Comparison of ENCODE assay signal across 22 cellular contexts in the genomic region with DNA sequence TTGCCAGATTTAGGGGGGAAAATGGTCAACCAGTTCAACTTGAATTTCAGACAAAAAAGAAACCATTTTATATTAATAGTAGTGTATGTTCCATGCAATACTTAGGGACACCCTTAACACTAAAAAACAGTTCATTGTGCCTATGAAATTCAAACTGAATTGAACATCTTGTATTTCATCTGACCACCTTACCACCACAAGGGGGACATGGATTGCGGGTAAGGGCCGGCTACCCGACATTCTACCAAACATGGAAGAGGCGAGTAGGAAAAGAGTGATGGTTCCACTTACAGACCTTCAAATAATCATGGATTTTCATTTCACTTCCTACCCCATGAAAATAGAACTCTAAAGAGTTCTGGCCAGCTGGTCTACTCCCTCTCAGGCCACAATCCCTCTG. TPM values are rescaled to one million over a fixed set of nuclear protein-coding genes. Genes with fewer than 3 reads are reported as not detected.
DNase-seq lines count a peak whose midpoint lies in the region; ATAC-seq and TF ChIP-seq lines count a peak whose summit lies in the region.
"Had no signal": no experiment of that assay in that cellular context is flagged by ENCODE, and none has a peak within 500 bp of the region (broad histone marks: within the 10 kb centered on the region; RNA-seq: fewer than 3 reads in every experiment).

No MANE protein-coding gene starts in this region.

- no peak overlapping the region for H3K9ac ChIP-seq in mesendoderm (ENCODE audit: low read length)
- H3K9ac ChIP-seq: GM23248 had no signal

- H3K27ac Mint-ChIP-seq in GM23338, result no peak overlapping the region
- H3K27ac Mint-ChIP-seq in chondrocyte (ENCODE audit: unreplicated experiment), result no peak overlapping the region
- no peak overlapping the region for H3K27ac Mint-ChIP-seq in activated CD4-positive, alpha-beta T cell treated with anti-CD3 and anti-CD28 coated beads for 36 hours
- H3K27ac Mint-ChIP-seq: T-helper 17 cell had no signal

- H3K56ac ChIP-seq in mesendoderm (ENCODE audit: low read length), result no peak overlapping the region

- H2BK120ac ChIP-seq in mesendoderm (ENCODE audit: low read depth, low read length), result no peak overlapping the region

- H3K9me3 Mint-ChIP-seq in GM23338 (no peaks in the 10 kb centered on the region), chondrocyte (ENCODE audit: low read depth) (no peaks in the 10 kb centered on the region)
- no peaks in the 10 kb centered on the region for H3K9me3 Mint-ChIP-seq in activated CD4-positive, alpha-beta T cell treated with anti-CD3 and anti-CD28 coated beads for 36 hours (ENCODE audit: low read depth)

- no peaks in the 10 kb centered on the region for H3K27me3 Mint-ChIP-seq in GM23338 (ENCODE audit: insufficient read depth, low read depth, poor library complexity)
- no peaks in the 10 kb centered on the region for H3K27me3 Mint-ChIP-seq in chondrocyte (ENCODE audit: low read depth)
- peaks cover 4% of the 10 kb centered on the region for H3K27me3 Mint-ChIP-seq in activated CD4-positive, alpha-beta T cell treated with anti-CD3 and anti-CD28 coated beads for 36 hours
- H3K27me3 Mint-ChIP-seq: T-helper 17 cell had no signal

- WGBS in mesendoderm (ENCODE audit: extremely low coverage, insufficient coverage, low lambda C conversion rate), result no CpG with 5 or more reads among the region's 4 CpGs

- no peaks in the 10 kb centered on the region for H3K27me3 ChIP-seq in AG04450 (ENCODE audit: control insufficient read depth, insufficient read depth, low read length)
- H3K27me3 ChIP-seq in GM23338 (ENCODE audit: insufficient read depth), result no peaks in the 10 kb centered on the region
- H3K27me3 ChIP-seq in mesendoderm (ENCODE audit: insufficient read depth, low read length, poor library complexity), result no peaks in the 10 kb centered on the region
- H3K27me3 ChIP-seq: breast epithelium had no signal

- TF ChIP-seq CTCF in AG04450 (IDR thresholded peaks at IDR 0.05; ENCODE audit: low read depth, low read length) (peak; percentile 9; the same call in 1 of the 2 replicates), GM23338 (conservative IDR thresholded peaks at IDR 0.05; ENCODE audit: low read depth in 2 of 2) (peak; percentile 58 to 63), chondrocyte (IDR thresholded peaks at IDR 0.05) (peak; percentile 29)

- no peak overlapping the region for H3K4ac ChIP-seq in mesendoderm (ENCODE audit: low read depth, low read length)

- no peak overlapping the region for H2BK15ac ChIP-seq in mesendoderm (replicated peaks; ENCODE audit: low read depth)

- no peak for DNase-seq in AG04450 (ENCODE audit: low read depth, low spot score)
- DNase-seq in GM23338 (ENCODE audit: low spot score), result peak; percentile 64
- no peak for DNase-seq in chondrocyte (ENCODE audit: low spot score)
- peak; percentile 44 for DNase-seq in mesendoderm
- DNase-seq in NCI-H2196 (lab: John Stamatoyannopoulos, UW; ENCODE audit: unreplicated experiment), result no peak
- no peak for DNase-seq in activated CD4-positive, alpha-beta T cell treated with anti-CD3 and anti-CD28 coated beads for 36 hours
- DNase-seq in midbrain (lab: John Stamatoyannopoulos, UW), result no peak
- DNase-seq: ACHN; activated CD8-positive, alpha-beta memory T cell treated with anti-CD3 and anti-CD28 coated beads for 24 hours; activated naive CD4-positive, alpha-beta T cell; activated T-cell treated with anti-CD3 and anti-CD28 coated beads, Interleukin-2, amount 50 U/mL, for 48 hours; C1 segment of cervical spinal cord; GM23248; NCI-H187; NCI-H2171 treated with DMSO at 0.1 percent for 48 hours; NCI-H524 treated with DMSO at 0.1 percent for 48 hours; small intestine; stimulated activated CD4-positive, alpha-beta T cell treated with anti-CD3 and anti-CD28 coated beads, Interleukin-1b, Interleukin-23, amount 100 ng/mL, for 48 hours; T-helper 17 cell had no signal

- H3K36me3 Mint-ChIP-seq in GM23338 (ENCODE audit: low read depth) (no peaks in the 10 kb centered on the region), chondrocyte (ENCODE audit: low read depth) (no peaks in the 10 kb centered on the region)
- no peaks in the 10 kb centered on the region for H3K36me3 Mint-ChIP-seq in activated CD4-positive, alpha-beta T cell treated with anti-CD3 and anti-CD28 coated beads for 36 hours (ENCODE audit: low read depth)

- H3K79me1 ChIP-seq in mesendoderm (ENCODE audit: low read length), result no peaks in the 10 kb centered on the region

- no peak overlapping the region for H2AFZ ChIP-seq in GM23338
- H2AFZ ChIP-seq: GM23248 had no signal

- H3K23ac ChIP-seq in mesendoderm (ENCODE audit: low read length), result no peak overlapping the region

- H3K36me3 ChIP-seq in GM23338 (ENCODE audit: insufficient read depth) (no peaks in the 10 kb centered on the region), mesendoderm (ENCODE audit: control insufficient read depth, insufficient read depth, low read length) (no peaks in the 10 kb centered on the region)
- H3K36me3 ChIP-seq: breast epithelium, prostate gland had no signal

- H3K4me2 ChIP-seq in GM23338 (no peak overlapping the region), mesendoderm (ENCODE audit: low read length) (no peak overlapping the region)

- no peak overlapping the region for H4K8ac ChIP-seq in mesendoderm (ENCODE audit: low read depth, low read length)

- no peaks in the 10 kb centered on the region for H3K9me3 ChIP-seq in AG04450 (ENCODE audit: control insufficient read depth, insufficient read depth, low read length)
- H3K9me3 ChIP-seq: breast epithelium, prostate gland had no signal

- no peak overlapping the region for H3K4me3 Mint-ChIP-seq in GM23338
- no peak overlapping the region for H3K4me3 Mint-ChIP-seq in chondrocyte (ENCODE audit: unreplicated experiment)
- no peak overlapping the region for H3K4me3 Mint-ChIP-seq in activated CD4-positive, alpha-beta T cell treated with anti-CD3 and anti-CD28 coated beads for 36 hours
- H3K4me3 Mint-ChIP-seq: T-helper 17 cell had no signal

- H3K4me1 Mint-ChIP-seq in GM23338 (peaks cover 6% of the 10 kb centered on the region; the same call in 2 of the 3 replicates), chondrocyte (ENCODE audit: low read depth) (peaks cover 6% of the 10 kb centered on the region)
- H3K4me1 Mint-ChIP-seq in activated CD4-positive, alpha-beta T cell treated with anti-CD3 and anti-CD28 coated beads for 36 hours, result peaks cover 24% of the 10 kb centered on the region

- H3K79me2 ChIP-seq in GM23338 (replicated peaks; ENCODE audit: insufficient read depth) (no peaks in the 10 kb centered on the region), mesendoderm (ENCODE audit: control insufficient read depth, insufficient read depth, low read length) (no peaks in the 10 kb centered on the region)

- H3K18ac ChIP-seq in mesendoderm (ENCODE audit: low read length), result no peak overlapping the region

- no peak overlapping the region for H3K4me3 ChIP-seq in AG04450 (ENCODE audit: low read depth, low read length)
- H3K4me3 ChIP-seq in GM23338, result no peak overlapping the region
- H3K4me3 ChIP-seq in mesendoderm (ENCODE audit: low read length), result no peak overlapping the region
- H3K4me3 ChIP-seq: breast epithelium, GM23248, prostate gland had no signal

- H3K9me2 ChIP-seq in GM23338 (ENCODE audit: insufficient read depth), result no peaks in the 10 kb centered on the region

- H3K4me1 ChIP-seq in GM23338 (ENCODE audit: insufficient read depth) (peaks cover 5% of the 10 kb centered on the region), mesendoderm (ENCODE audit: control insufficient read depth, low read depth, low read length) (no peaks in the 10 kb centered on the region)
- H3K4me1 ChIP-seq: breast epithelium, prostate gland had no signal

- H3K27ac ChIP-seq in AG04450 (ENCODE audit: low read depth, low read length) (no peak overlapping the region), GM23338 (ENCODE audit: low read depth) (no peak overlapping the region), mesendoderm (ENCODE audit: low read depth, low read length) (no peak overlapping the region)
- H3K27ac ChIP-seq: breast epithelium, GM23248, prostate gland had no signal

- H4K5ac ChIP-seq in mesendoderm (ENCODE audit: low read length), result no peak overlapping the region

- H3F3A ChIP-seq in GM23338 (replicated peaks; ENCODE audit: low read depth), result no peaks in the 10 kb centered on the region

- no peak overlapping the region for H2AK5ac ChIP-seq in mesendoderm (ENCODE audit: low read length)

- no peaks in the 10 kb centered on the region for H4K20me1 ChIP-seq in GM23338 (replicated peaks; ENCODE audit: insufficient read depth)

- POLR2A ChIA-PET in AG04450 (lab: Yijun Ruan, JAX), result no interaction called here
- POLR2A ChIA-PET in activated CD4-positive, alpha-beta T cell treated with anti-CD3 and anti-CD28 coated beads for 36 hours (lab: Charles Lee), result no interaction called here

- CTCF ChIA-PET in AG04450 (lab: Charles Lee), result interaction anchor here (0.6 kb wide), 1 partner anchor 18 kb away, joined by 4 read pairs; no protein-coding TSS in a partner anchor
- CTCF ChIA-PET in activated CD4-positive, alpha-beta T cell treated with anti-CD3 and anti-CD28 coated beads for 36 hours (lab: Charles Lee), result no interaction called here

- ATAC-seq in GM23338, result peak; percentile 50; the same call in 2 of the 3 replicates
- ATAC-seq in GM19397 (IDR thresholded peaks at IDR 0.05; ENCODE audit: unreplicated experiment), result no peak
- ATAC-seq in activated CD4-positive, alpha-beta T cell treated with anti-CD3 and anti-CD28 coated beads for 36 hours, result no peak
- ATAC-seq: T-helper 17 cell had no signal

- intact Hi-C loops in activated CD4-positive, alpha-beta T cell treated with anti-CD3 and anti-CD28 coated beads for 36 hours (cut with DNase I, micrococcal nuclease), result no loop called here

- no peak overlapping the region for H2BK5ac ChIP-seq in mesendoderm (ENCODE audit: low read length)

RNA-seq across cellular contexts. Expression of a gene that starts 10.3 kb away (rescaled TPM):
- 11.9 and 18.4 TPM in 2 replicates for polyA plus RNA-seq in AG04450 (2011; rRNA removed)
- 8.2 and 14.6 TPM in 2 replicates for polyA minus RNA-seq in AG04450 (2011; rRNA and poly(A)+ RNA removed)
- total RNA-seq in GM23338 (2014; rRNA removed; shearing (Covaris generic)), result 56.5 and 59.7 TPM in 2 replicates
- polyA plus RNA-seq in GM23338 (2016; fragmentation: Nextera tagmentation; extraction: Ambion mirVana), result 28.9 and 31.0 TPM in 2 replicates
- 219 to 248 TPM (median 222 TPM) in 3 replicates for total RNA-seq in chondrocyte
- polyA plus RNA-seq in mesendoderm (2013, experiment 1 of 2), result 34.3 TPM
- polyA plus RNA-seq in mesendoderm (2013, experiment 2 of 2), result 35.0 TPM
- total RNA-seq in activated CD4-positive, alpha-beta T cell treated with anti-CD3 and anti-CD28 coated beads for 36 hours, result 10 to 100 TPM; 24.9 to 30.4 TPM

Comparison
In these comparisons a context has a peak if more than half of its experiments do, and no peak if none do; other contexts are left out.
1. DNase-seq: peak in GM23338 (single experiment) and mesendoderm (single experiment); none in AG04450 (single experiment), chondrocyte (single experiment), NCI-H2196 (single experiment), activated CD4-positive, alpha-beta T cell treated with anti-CD3 and anti-CD28 coated beads for 36 hours (single experiment) and midbrain (single experiment).
2. CTCF ChIP-seq: peak in every context shown above with its lines; median percentile 60 in GM23338; 29 in chondrocyte; 9 in AG04450.